Comparison of ENCODE assay signal across 13 cellular contexts in the genomic region with DNA sequence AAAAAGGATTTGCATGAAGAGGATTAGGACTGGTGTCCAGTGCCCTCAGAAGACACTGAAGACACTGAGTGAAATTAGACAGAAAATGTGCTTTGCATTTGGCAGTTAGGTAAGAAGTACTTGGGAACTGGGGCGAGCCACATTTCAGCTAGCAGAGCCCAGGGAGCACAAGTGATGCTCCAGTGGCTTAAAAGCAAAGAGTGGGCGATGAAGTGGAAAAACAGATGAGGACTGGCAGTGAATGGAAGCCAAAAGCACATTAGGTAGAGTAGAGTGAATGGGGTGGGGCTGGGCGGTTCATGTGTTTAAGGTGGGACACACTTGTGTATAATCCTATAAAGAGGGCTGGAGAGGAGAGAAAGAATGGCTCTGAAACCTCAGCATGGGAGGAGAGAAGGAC. TPM values are rescaled to one million over a fixed set of nuclear protein-coding genes. Genes with fewer than 3 reads are reported as not detected.
"Had no signal": no experiment of that assay in that cellular context is flagged by ENCODE, and none has a peak within 500 bp of the region (broad histone marks: within the 10 kb centered on the region; RNA-seq: fewer than 3 reads in every experiment).

No MANE protein-coding gene starts in this region.

- H3K9me3 ChIP-seq: esophagus squamous epithelium, left ventricle myocardium inferior, suprapubic skin had no signal

- H3K27me3 ChIP-seq: cardiac muscle cell, esophagus squamous epithelium, suprapubic skin had no signal

- H3K4me3 ChIP-seq: cardiac muscle cell, esophagus squamous epithelium, left ventricle myocardium inferior, suprapubic skin had no signal

- H3K36me3 ChIP-seq: cardiac muscle cell, esophagus squamous epithelium, left ventricle myocardium inferior, suprapubic skin had no signal

- H3K27ac ChIP-seq: cardiac muscle cell, esophagus squamous epithelium, left ventricle myocardium inferior, suprapubic skin had no signal

- DNase-seq: activated CD4-positive, alpha-beta T cell treated with anti-CD3 and anti-CD28 coated beads for 36 hours; activated CD4-positive, alpha-beta T cell treated with anti-CD3 and anti-CD28 coated beads, Interleukin-2, amount 50 U/mL, for 48 hours; activated T-cell treated with anti-CD3 and anti-CD28 coated beads for 4 hours; effector memory CD8-positive, alpha-beta T cell; esophagus squamous epithelium; immature natural killer cell; kidney glomerular epithelial cell; left ventricle myocardium inferior; right cardiac atrium; stimulated activated CD4-positive, alpha-beta T cell treated with anti-CD3 and anti-CD28 coated beads, Interleukin-4, amount 100 ng/mL, for 1 hour; stimulated activated naive CD8-positive, alpha-beta T cell treated with anti-CD3 and anti-CD28 coated beads, Interleukin-15, amount 100 ng/mL, for 72 hours had no signal

- H3K4me1 ChIP-seq: esophagus squamous epithelium, left ventricle myocardium inferior, suprapubic skin had no signal

RNA-seq across cellular contexts. Expression of a gene that starts 18.4 kb away (rescaled TPM):
- total RNA-seq: activated CD4-positive, alpha-beta T cell treated with anti-CD3 and anti-CD28 coated beads for 36 hours had no signal
